In genomic region chr9:135174981-135175380, GRCh38 we compare ENCODE assay signal across 6 cellular contexts.
"Had no signal": no experiment of that assay in that cellular context is flagged by ENCODE, and none has a peak within 500 bp of the region (broad histone marks: within the 10 kb centered on the region; RNA-seq: fewer than 3 reads in every experiment).

No MANE protein-coding gene starts in this region.

- ATAC-seq: HepG2, K562 had no signal

- H3K27ac ChIP-seq: HL-60 had no signal

- H3K4me3 ChIP-seq: K562 had no signal

- DNase-seq: IMR-90, KBM-7, KG1 had no signal
